In genomic region chr11:57111646-57112045, GRCh38 we compare ENCODE assay signal across 18 cellular contexts.
DNase-seq lines count a peak whose midpoint lies in the region; ATAC-seq, FAIRE-seq and TF ChIP-seq lines count a peak whose summit lies in the region.
"Had no signal": no experiment of that assay in that cellular context is flagged by ENCODE, and none has a peak within 500 bp of the region (broad histone marks: within the 10 kb centered on the region; RNA-seq: fewer than 3 reads in every experiment).

No MANE protein-coding gene starts in this region.

- no peaks in the 10 kb centered on the region for H4K20me1 ChIP-seq in H1 (replicated peaks in 1 of 2; ENCODE audit: control insufficient read depth in 1 of 2, insufficient read depth in 2 of 2, low read length in 2 of 2)

- H3K9ac ChIP-seq in H1 (replicated peaks in 1 of 4; ENCODE audit: extremely low read depth in 1 of 4, low read depth in 3 of 4, low read length in 3 of 4) = no peak overlapping the region
- H3K9ac ChIP-seq: GM23248 had no signal

- peak; percentile 31 for DNase-seq in NCI-H1105 treated with DMSO at 0.1 percent for 48 hours (lab: John Stamatoyannopoulos, UW)
- DNase-seq in H1 (ENCODE audit: low read depth in 1 of 2, low spot score in 2 of 2) = no peak
- peak; percentile 74 for DNase-seq in putamen (ENCODE audit: low spot score)
- DNase-seq in NCI-H2196 (lab: John Stamatoyannopoulos, UW; ENCODE audit: unreplicated experiment) = no peak
- no peak for DNase-seq in NCI-H69 (lab: John Stamatoyannopoulos, UW)
- DNase-seq: C1 segment of cervical spinal cord; Calu3; CD4-positive, alpha-beta memory T cell; COR-L47; DMS153; DND-41; GM23248; H9 had no signal

- H3K23me2 ChIP-seq in H1 (ENCODE audit: low read depth, low read length) = no peaks in the 10 kb centered on the region

- FAIRE-seq in H1 (lab: Jason Lieb, UNC) = no peak
- FAIRE-seq: G401.6, GM12892, GM19239 had no signal

- no peak for ATAC-seq in GM18873 (IDR thresholded peaks at IDR 0.05; ENCODE audit: low FRiP score, unreplicated experiment)
- ATAC-seq: HCT116 had no signal

- no peak overlapping the region for H3K56ac ChIP-seq in H1 (replicated peaks; ENCODE audit: insufficient read length, low read depth, low read length)

- H3K9me3 ChIP-seq in H1 (ENCODE audit: insufficient read depth in 2 of 2, low read depth in 1 of 2, low read length in 1 of 2) = no peaks in the 10 kb centered on the region

- 87% methylated on average over 2 of the region's 2 CpGs; no CpG with 5 or more reads in 1 of the 2 experiments for WGBS in H1 (ENCODE audit: extremely low coverage in 1 of 2, insufficient coverage in 1 of 2, insufficient read length in 1 of 2, insufficient replicate concordance in 2 of 2, low coverage in 1 of 2, low lambda C conversion rate in 2 of 2, missing lambda C conversion rate in 1 of 2), 2 experiments

- H3K4me1 ChIP-seq in H1 (replicated peaks in 1 of 4; ENCODE audit: control insufficient read depth in 3 of 4, insufficient read depth in 4 of 4, low read length in 3 of 4) = no peaks in the 10 kb centered on the region

- no peak overlapping the region for H2BK20ac ChIP-seq in H1 (ENCODE audit: low read length)

- no peak overlapping the region for H3K23ac ChIP-seq in H1 (ENCODE audit: insufficient read length)

- no peak overlapping the region for H2AK5ac ChIP-seq in H1 (ENCODE audit: low read depth, low read length)

- no peak overlapping the region for H3K4me3 ChIP-seq in H1 (ENCODE audit: extremely low read depth in 1 of 4, insufficient read depth in 2 of 4, low read depth in 3 of 4, low read length in 4 of 4)
- H3K4me3 ChIP-seq: GM23248 had no signal

- no peak overlapping the region for H2BK12ac ChIP-seq in H1 (ENCODE audit: low read depth, low read length)

- no peak overlapping the region for H2BK15ac ChIP-seq in H1 (ENCODE audit: low read length)

- no peak overlapping the region for H4K5ac ChIP-seq in H1 (ENCODE audit: insufficient read length, low read depth, low read length)

- H3K4ac ChIP-seq in H1 (replicated peaks; ENCODE audit: insufficient read length, low read depth, low read length) = peak overlapping the region; percentile 16

- TF ChIP-seq CTCF in H1 (IDR thresholded peaks at IDR 0.05; ENCODE audit: control extremely low read depth in 1 of 3, insufficient read depth in 1 of 3, low read depth in 1 of 3, low read length in 3 of 3) = no peak

- H2BK5ac ChIP-seq in H1 (ENCODE audit: low read depth, low read length) = no peak overlapping the region

- H4K8ac ChIP-seq in H1 (ENCODE audit: extremely low read depth, insufficient read depth, low read length) = no peak overlapping the region

- H3K18ac ChIP-seq in H1 (ENCODE audit: extremely low read depth, low read length) = no peak overlapping the region

- no peak for TF ChIP-seq RAD21 in H1 (IDR thresholded peaks at IDR 0.05 in 1 of 2, conservative IDR thresholded peaks at IDR 0.05 in 1 of 2; ENCODE audit: low read depth in 2 of 2, low read length in 2 of 2)

- no peak overlapping the region for H3K14ac ChIP-seq in H1 (ENCODE audit: insufficient read length)

- no peak overlapping the region for H3K4me2 ChIP-seq in H1 (ENCODE audit: insufficient read depth in 1 of 2, low read depth in 2 of 2, low read length in 2 of 2)

- no peak overlapping the region for H2AFZ ChIP-seq in H1 (ENCODE audit: low read length)
- H2AFZ ChIP-seq: GM23248 had no signal

- H3K36me3 ChIP-seq in H1 (ENCODE audit: control insufficient read depth in 2 of 4, insufficient read depth in 4 of 4, low read length in 3 of 4) = no peaks in the 10 kb centered on the region

- no peak for TF ChIP-seq EP300 in H1 (IDR thresholded peaks at IDR 0.05; ENCODE audit: borderline replicate concordance in 1 of 2, low read depth in 2 of 2, low read length in 2 of 2)

- H4K91ac ChIP-seq in H1 (replicated peaks; ENCODE audit: insufficient read length, low read length) = no peak overlapping the region

- POLR2A ChIA-PET in H1 (lab: Charles Lee; ENCODE audit: partially characterized antibody) = interaction anchor here (1.0 kb wide), 1 partner anchor 8 kb away, joined by 3 read pairs; no protein-coding TSS in a partner anchor

- H3K79me2 ChIP-seq in H1 (ENCODE audit: control insufficient read depth in 1 of 2, insufficient read depth in 2 of 2, low read length in 2 of 2) = no peaks in the 10 kb centered on the region

- TF ChIP-seq POLR2A in H1 (IDR thresholded peaks at IDR 0.05; ENCODE audit: control extremely low read depth in 1 of 2, low read depth in 2 of 2, low read length in 2 of 2) = no peak

- H3K27ac ChIP-seq in H1 (ENCODE audit: low read depth, low read length) = no peak overlapping the region
- H3K27ac ChIP-seq: GM23248 had no signal

- H2BK120ac ChIP-seq in H1 (replicated peaks; ENCODE audit: low read depth, low read length) = no peak overlapping the region

- CTCF ChIA-PET in H1 (lab: Charles Lee; ENCODE audit: partially characterized antibody) = interaction anchor here (28.1 kb wide), 1 partner anchor 137 kb away, joined by 942 read pairs; the partner anchor contains the start of gene APLNR

- H3K27me3 ChIP-seq in H1 (replicated peaks in 1 of 4; ENCODE audit: control insufficient read depth in 3 of 4, extremely low read depth in 1 of 4, insufficient read depth in 3 of 4, low read length in 3 of 4) = no peaks in the 10 kb centered on the region

- H3K79me1 ChIP-seq in H1 (ENCODE audit: low read depth, low read length) = no peaks in the 10 kb centered on the region

TF ChIP-seq in H1, 55 proteins besides CTCF, POLR2A, EP300 and RAD21:
- TF ChIP-seq PHF8 (conservative IDR thresholded peaks at IDR 0.05; ENCODE audit: low read depth, low read length) (no peak), KDM5A (IDR thresholded peaks at IDR 0.05; ENCODE audit: low read length) (no peak), FOSL1 (IDR thresholded peaks at IDR 0.05; ENCODE audit: insufficient read depth, low read depth, low read length) (no peak), TCF12 (IDR thresholded peaks at IDR 0.05; ENCODE audit: low read depth, low read length) (no peak), ZNF274 (IDR thresholded peaks at IDR 0.05; ENCODE audit: borderline replicate concordance, extremely low read depth, low read length) (no peak), SIN3A (conservative IDR thresholded peaks at IDR 0.05 in 1 of 2, IDR thresholded peaks at IDR 0.05 in 1 of 2; ENCODE audit: low read depth in 1 of 2, low read length in 2 of 2) (no peak), RXRA (IDR thresholded peaks at IDR 0.05; ENCODE audit: insufficient read depth, low read depth, low read length) (no peak), SIRT6 (IDR thresholded peaks at IDR 0.05; ENCODE audit: low read length) (no peak), CTBP2 (IDR thresholded peaks at IDR 0.05; ENCODE audit: borderline replicate concordance, insufficient read depth, insufficient read length, low read length) (no peak), KDM1A (IDR thresholded peaks at IDR 0.05; ENCODE audit: borderline replicate concordance, low read length) (no peak), CHD2 (IDR thresholded peaks at IDR 0.05; ENCODE audit: low read length) (no peak)
TF ChIP-seq in H1: peak in this region for 0.

Comparison
In these comparisons a context has a peak if more than half of its experiments do, and no peak if none do; other contexts are left out.
1. DNase-seq: peak in NCI-H1105 treated with DMSO at 0.1 percent for 48 hours (single experiment) and putamen (single experiment); none in H1 (0 of 2), NCI-H2196 (single experiment) and NCI-H69 (single experiment).